ENCODE assay signal across 1 cellular context in the genomic region with DNA sequence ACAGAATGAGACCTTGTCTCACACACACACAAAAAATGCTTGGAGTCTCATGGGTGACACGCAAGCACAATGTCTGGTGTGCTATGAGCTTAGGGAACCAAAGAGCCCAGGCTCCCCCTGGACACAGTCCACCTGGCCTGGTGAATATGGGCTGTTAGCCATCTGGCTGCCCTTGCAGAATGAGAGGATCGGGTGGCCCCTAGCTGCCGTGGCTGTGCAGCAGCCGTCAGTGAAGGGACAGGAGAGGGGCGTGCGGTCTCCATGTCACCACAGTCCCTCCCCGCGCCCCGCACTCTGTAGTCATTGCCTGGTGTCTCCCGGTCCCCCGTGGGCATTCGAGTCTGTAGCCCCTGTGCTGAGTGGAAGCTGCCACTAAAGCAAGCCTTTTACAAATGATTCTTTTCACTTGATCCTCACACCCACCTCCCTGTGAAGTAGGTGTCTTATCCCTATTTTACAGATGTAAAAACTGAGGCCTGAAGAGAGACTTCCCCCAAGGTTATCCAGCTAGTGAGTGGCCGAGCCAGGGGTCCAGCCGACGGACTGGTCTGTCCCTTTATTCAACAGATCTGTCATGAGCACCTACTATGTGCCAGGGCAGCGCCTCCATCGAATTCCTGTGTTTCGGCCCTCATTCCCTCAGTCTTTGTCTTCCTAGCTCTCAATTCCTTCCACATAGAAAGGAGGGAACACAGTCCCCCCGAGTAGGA.
TF ChIP-seq lines count a peak whose summit lies in the region.

No MANE protein-coding gene starts in this region.

TF ChIP-seq in K562, 482 proteins besides CTCF, POLR2A, EP300 and RAD21:
- TF ChIP-seq TAL1 (IDR thresholded peaks at IDR 0.05) (no peak), ZNF75A (CRISPR knock-in tag; IDR thresholded peaks at IDR 0.05) (no peak), ZBTB8A (IDR thresholded peaks at IDR 0.05; ENCODE audit: partially characterized antibody) (no peak), SMC3 (conservative IDR thresholded peaks at IDR 0.05; ENCODE audit: insufficient read depth, low read depth, low read length) (no peak), PTRF (tag; IDR thresholded peaks at IDR 0.05) (no peak), RBM25 (IDR thresholded peaks at IDR 0.05; ENCODE audit: low read depth, low read length, severe bottlenecking) (peak; percentile 51), CHD4 (IDR thresholded peaks at IDR 0.05; ENCODE audit: insufficient read depth, insufficient replicate concordance, low read depth, low read length, poor library complexity, severe bottlenecking) (peak; percentile 57), ZNF224 (CRISPR knock-in tag; IDR thresholded peaks at IDR 0.05) (no peak), ZKSCAN1 (IDR thresholded peaks at IDR 0.05; ENCODE audit: low read depth, low read length) (peak; percentile 88; the same call in 1 of the 2 replicates), STAG1 (CRISPR knock-in tag; IDR thresholded peaks at IDR 0.05; ENCODE audit: borderline replicate concordance) (no peak), POLR2G (IDR thresholded peaks at IDR 0.05; ENCODE audit: low read depth, low read length) (peak; percentile 31; the same call in 1 of the 2 replicates), ZNF184 (CRISPR knock-in tag; IDR thresholded peaks at IDR 0.05) (no peak), MED1 (CRISPR knock-in tag; IDR thresholded peaks at IDR 0.05; ENCODE audit: borderline replicate concordance) (no peak), RBFOX2 (IDR thresholded peaks at IDR 0.05; ENCODE audit: low read depth, low read length) (0 out of 2 replicates have a peak, but pooled peaks have one; percentile 5), TFAM (CRISPR knock-in tag; conservative IDR thresholded peaks at IDR 0.05) (no peak)
